In genomic region chr7:148783801-148784527, GRCh38 we compare ENCODE assay signal across 21 cellular contexts.
DNase-seq lines count a peak whose midpoint lies in the region; ATAC-seq and TF ChIP-seq lines count a peak whose summit lies in the region.
"Had no signal": no experiment of that assay in that cellular context is flagged by ENCODE, and none has a peak within 500 bp of the region (broad histone marks: within the 10 kb centered on the region; RNA-seq: fewer than 3 reads in every experiment).

No MANE protein-coding gene starts in this region.

- DNase-seq in NCI-H1105 (lab: John Stamatoyannopoulos, UW): peak; percentile 59
- DNase-seq in NCI-H2171 treated with DMSO at 0.1 percent for 48 hours (lab: John Stamatoyannopoulos, UW): peak; percentile 77
- peak; percentile 88 for DNase-seq in epithelial cell of esophagus (ENCODE audit: low read depth)
- DNase-seq in mesothelial cell of epicardium (ENCODE audit: low spot score in 2 of 2, unreplicated experiment in 2 of 2): no peak
- no peak for DNase-seq in NOMO-1 treated with DMSO at 0.1 percent for 48 hours (lab: John Stamatoyannopoulos, UW; ENCODE audit: unreplicated experiment)
- DNase-seq in cerebellar cortex (ENCODE audit: low spot score): no peak
- DNase-seq in activated CD4-positive, alpha-beta T cell treated with anti-CD3 and anti-CD28 coated beads for 48 hours: no peak
- DNase-seq: ACHN, AML-193, DMS 273 treated with DMSO at 0.1 percent for 48 hours, GDM1, GOT3, NCI-H1092 treated with DMSO at 0.1 percent for 48 hours, NCI-H187 treated with DMSO at 0.1 percent for 48 hours, NCI-H524, SHP77, SK-N-SH had no signal

- ATAC-seq in GM18861 (IDR thresholded peaks at IDR 0.05; ENCODE audit: unreplicated experiment): no peak
- ATAC-seq: GM12878, Panc1 had no signal

- H3K27ac Mint-ChIP-seq in mesothelial cell of epicardium: peak overlapping the region; percentile 87
- H3K27ac Mint-ChIP-seq: CD14-positive monocyte had no signal

- TF ChIP-seq CTCF in epithelial cell of esophagus (IDR thresholded peaks at IDR 0.05; ENCODE audit: insufficient read depth, low read depth, low read length, missing control alignments) (no peak), mesothelial cell of epicardium (IDR thresholded peaks at IDR 0.05; ENCODE audit: unreplicated experiment) (no peak)

- peaks cover 13% of the 10 kb centered on the region for H3K4me1 Mint-ChIP-seq in mesothelial cell of epicardium
- H3K4me1 Mint-ChIP-seq: CD14-positive monocyte had no signal

- H3K4me3 Mint-ChIP-seq in mesothelial cell of epicardium: no peak overlapping the region
- H3K4me3 Mint-ChIP-seq: CD14-positive monocyte had no signal

- H3K9me3 Mint-ChIP-seq in mesothelial cell of epicardium: no peaks in the 10 kb centered on the region

- H3K36me3 Mint-ChIP-seq in mesothelial cell of epicardium: peaks cover 41% of the 10 kb centered on the region

- no peak overlapping the region for H3K4me3 ChIP-seq in epithelial cell of esophagus (ENCODE audit: low read length)
- H3K4me3 ChIP-seq: GM12878 had no signal

- no peaks in the 10 kb centered on the region for H3K27me3 Mint-ChIP-seq in mesothelial cell of epicardium (ENCODE audit: low read depth)

Comparison
In these comparisons a context has a peak if more than half of its experiments do, and no peak if none do; other contexts are left out.
1. DNase-seq: peak in NCI-H1105 (single experiment), NCI-H2171 treated with DMSO at 0.1 percent for 48 hours (single experiment) and epithelial cell of esophagus (single experiment); none in mesothelial cell of epicardium (0 of 2), NOMO-1 treated with DMSO at 0.1 percent for 48 hours (single experiment), cerebellar cortex (single experiment) and activated CD4-positive, alpha-beta T cell treated with anti-CD3 and anti-CD28 coated beads for 48 hours (single experiment).